In the genomic region with DNA sequence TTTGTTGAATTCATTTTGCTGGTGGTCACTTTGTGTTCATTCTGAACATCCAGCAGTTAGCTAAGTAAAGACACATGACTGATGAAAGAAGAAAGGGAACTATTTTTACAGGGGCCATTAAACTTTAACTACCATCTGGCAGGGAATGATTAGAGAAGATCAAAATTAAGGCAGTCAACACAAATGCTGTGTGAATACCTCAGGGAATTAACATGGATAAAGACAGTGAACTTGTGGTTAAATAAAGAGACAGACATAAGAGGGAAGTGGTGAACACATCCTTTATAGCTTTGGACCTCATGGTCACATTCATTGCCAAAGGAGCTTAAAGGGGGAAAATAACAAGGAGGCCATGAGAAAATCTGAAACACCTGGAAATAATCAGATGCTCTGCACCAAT, we compare ENCODE assay signal across 1 cellular context.
TF ChIP-seq lines count a peak whose summit lies in the region.

No MANE protein-coding gene starts in this region.

TF ChIP-seq in HEK293, 187 proteins besides CTCF, POLR2A, EP300 and RAD21 (continued from another document):
- TF ChIP-seq ZEB2 (tag by site-specific recombination; IDR thresholded peaks at IDR 0.05), result no peak; the same call in 1 of the 2 replicates
